Comparison of ENCODE assay signal across 30 cellular contexts in genomic region chr14:43198465-43198864, GRCh38.
DNase-seq lines count a peak whose midpoint lies in the region; ATAC-seq, FAIRE-seq and TF ChIP-seq lines count a peak whose summit lies in the region.
"Had no signal": no experiment of that assay in that cellular context is flagged by ENCODE, and none has a peak within 500 bp of the region (broad histone marks: within the 10 kb centered on the region; RNA-seq: fewer than 3 reads in every experiment).

No MANE protein-coding gene starts in this region.

- TF ChIP-seq EP300 in HepG2 (IDR thresholded peaks at IDR 0.05; ENCODE audit: low read depth in 2 of 2, low read length in 2 of 2) (no peak), HepG2 (CRISPR knock-in tag; IDR thresholded peaks at IDR 0.05; ENCODE audit: borderline replicate concordance) (no peak)

- H3K27me3 ChIP-seq in HepG2 (ENCODE audit: control insufficient read depth in 1 of 2, insufficient read depth in 2 of 2, low read length in 2 of 2) (no peaks in the 10 kb centered on the region), right lobe of liver (no peaks in the 10 kb centered on the region), Karpas-422 (ENCODE audit: low read length) (no peaks in the 10 kb centered on the region)
- H3K27me3 ChIP-seq: BE2C; BLaER1; BLaER1 treated with 17β-estradiol and CSF1 and Interleukin-3, amounts not matched to agents 10 nM and 100 nM had no signal

- no peak for FAIRE-seq in HepG2 (lab: Jason Lieb, UNC)
- FAIRE-seq: A549, D721Med had no signal

- TF ChIP-seq POLR2A in HepG2 (IDR thresholded peaks at IDR 0.05; ENCODE audit: insufficient read depth in 1 of 2, low read depth in 2 of 2, low read length in 2 of 2) (no peak), right lobe of liver (IDR thresholded peaks at IDR 0.05) (no peak)

- H3K79me2 ChIP-seq in HepG2 (ENCODE audit: insufficient read depth, low read length) = no peaks in the 10 kb centered on the region
- H3K79me2 ChIP-seq in Karpas-422 (ENCODE audit: low read length) = no peaks in the 10 kb centered on the region

- POLR2A ChIA-PET in HepG2 (lab: Yijun Ruan, JAX) = no interaction called here

- no peak overlapping the region for H3K4me2 ChIP-seq in HepG2 (ENCODE audit: low read depth, low read length)
- H3K4me2 ChIP-seq in Karpas-422 (ENCODE audit: low read depth, low read length, poor library complexity, severe bottlenecking) = no peak overlapping the region
- H3K4me2 ChIP-seq: A549; BLaER1; BLaER1 treated with 17β-estradiol and CSF1 and Interleukin-3, amounts not matched to agents 10 nM and 100 nM had no signal

- H2AFZ ChIP-seq in HepG2 (ENCODE audit: low read length) (no peak overlapping the region), Karpas-422 (ENCODE audit: low read length) (peak overlapping the region; percentile 56; the same call in 1 of the 2 replicates)

- DNase-seq in HepG2 (ENCODE audit: low spot score) (no peak), right lobe of liver (no peak), Karpas-422 (no peak), NCI-H526 treated with DMSO at 0.1 percent for 48 hours (lab: John Stamatoyannopoulos, UW) (no peak)
- DNase-seq: 8988T; ACHN; AML-193; BE2C; C1 segment of cervical spinal cord; Caco-2; Calu3; CD4-positive, alpha-beta memory T cell; CD4-positive, alpha-beta T cell; CD4-positive, CD25-positive, alpha-beta regulatory T cell; CD8-positive, alpha-beta memory T cell; CD8-positive, alpha-beta T cell; COR-L47; DMS 273 treated with DMSO at 0.1 percent for 48 hours; DMS153; DMS53; DMS79; DMS79 treated with DMSO at 0.1 percent for 48 hours; DND-41; EL had no signal

- intact Hi-C loops in HepG2 (cut with micrococcal nuclease; ENCODE audit: unreplicated experiment) (no loop called here), right lobe of liver (cut with DNase I) (no loop called here)

- H3K36me3 ChIP-seq in HepG2 (replicated peaks in 1 of 2; ENCODE audit: control insufficient read depth in 1 of 2, insufficient read depth in 2 of 2, low read length in 2 of 2) (no peaks in the 10 kb centered on the region), right lobe of liver (no peaks in the 10 kb centered on the region), Karpas-422 (ENCODE audit: insufficient read depth, low read length) (no peaks in the 10 kb centered on the region)
- H3K36me3 ChIP-seq: BE2C; BLaER1; BLaER1 treated with 17β-estradiol and CSF1 and Interleukin-3, amounts not matched to agents 10 nM and 100 nM had no signal

- H3K27ac ChIP-seq in HepG2 (ENCODE audit: extremely low read length, insufficient read depth, low read length) (no peak overlapping the region), right lobe of liver (no peak overlapping the region), Karpas-422 (ENCODE audit: low read length) (no peak overlapping the region)
- H3K27ac ChIP-seq: 22Rv1; A549; BLaER1; BLaER1 treated with 17β-estradiol and CSF1 and Interleukin-3, amounts not matched to agents 10 nM and 100 nM; C4-2B had no signal

- no peak overlapping the region for H3K9ac ChIP-seq in HepG2 (ENCODE audit: insufficient read depth, low read depth, low read length)
- H3K9ac ChIP-seq in Karpas-422 (ENCODE audit: low read length) = no peak overlapping the region
- H3K9ac ChIP-seq: BLaER1; BLaER1 treated with 17β-estradiol and CSF1 and Interleukin-3, amounts not matched to agents 10 nM and 100 nM had no signal

- CTCF ChIA-PET in HepG2 (lab: Yijun Ruan, JAX; ENCODE audit: low intra/inter-chr PET ratio, low total read pairs) = no interaction called here

- H3K9me2 ChIP-seq in Karpas-422 (replicated peaks; ENCODE audit: insufficient read depth, low read length) = no peaks in the 10 kb centered on the region

- no peak overlapping the region for H3K4me3 ChIP-seq in HepG2 (replicated peaks in 1 of 3; ENCODE audit: insufficient read depth in 1 of 3, low read depth in 2 of 3, low read length in 3 of 3)
- H3K4me3 ChIP-seq in right lobe of liver = no peak overlapping the region
- no peak overlapping the region for H3K4me3 ChIP-seq in Karpas-422 (ENCODE audit: low read length)
- H3K4me3 ChIP-seq: A549; BLaER1; BLaER1 treated with 17β-estradiol and CSF1 and Interleukin-3, amounts not matched to agents 10 nM and 100 nM had no signal

- no peak for ATAC-seq in HepG2
- no peak for ATAC-seq in right lobe of liver
- ATAC-seq: A549; CD8-positive, alpha-beta T cell had no signal

- no TSS peak for BruUV-seq in HepG2 (replicated peaks; lab: Mats Ljungman, UMichigan)

- H3K9me3 ChIP-seq in HepG2 (ENCODE audit: low read length) = peaks cover 93% of the 10 kb centered on the region
- H3K9me3 ChIP-seq in right lobe of liver = no peaks in the 10 kb centered on the region
- H3K9me3 ChIP-seq in Karpas-422 (ENCODE audit: low read length) = no peaks in the 10 kb centered on the region
- H3K9me3 ChIP-seq: A549; BE2C; BLaER1; BLaER1 treated with 17β-estradiol and CSF1 and Interleukin-3, amounts not matched to agents 10 nM and 100 nM; Caco-2 had no signal

- TF ChIP-seq CTCF in HepG2 (CRISPR knock-in tag; IDR thresholded peaks at IDR 0.05) = no peak
- TF ChIP-seq CTCF in right lobe of liver (IDR thresholded peaks at IDR 0.05) = no peak

- TF ChIP-seq RAD21 in HepG2 (CRISPR knock-in tag; IDR thresholded peaks at IDR 0.05) = no peak

- H4K20me1 ChIP-seq in HepG2 (ENCODE audit: insufficient read depth, low read length) (no peaks in the 10 kb centered on the region), Karpas-422 (ENCODE audit: insufficient read depth, low read depth, low read length) (no peaks in the 10 kb centered on the region)
- H4K20me1 ChIP-seq: BLaER1; BLaER1 treated with 17β-estradiol and CSF1 and Interleukin-3, amounts not matched to agents 10 nM and 100 nM had no signal

- WGBS in HepG2 (ENCODE audit: low lambda C conversion rate) = under 1% methylated on average over 2 of the region's 2 CpGs
- WGBS in right lobe of liver (ENCODE audit: insufficient coverage, low coverage, low lambda C conversion rate, missing lambda C conversion rate) = 63% methylated on average over 2 of the region's 2 CpGs

- H3K4me1 ChIP-seq in HepG2 (ENCODE audit: insufficient read depth, low read length) = no peaks in the 10 kb centered on the region
- H3K4me1 ChIP-seq in right lobe of liver = no peaks in the 10 kb centered on the region
- peaks cover 4% of the 10 kb centered on the region; the same call in 1 of the 2 replicates for H3K4me1 ChIP-seq in Karpas-422 (ENCODE audit: low read length)
- H3K4me1 ChIP-seq: A549; BE2C; BLaER1; BLaER1 treated with 17β-estradiol and CSF1 and Interleukin-3, amounts not matched to agents 10 nM and 100 nM; Caco-2 had no signal

- in situ Hi-C loops in HepG2 (cut with HindIII; ENCODE audit: extremely low pct_ligation_motif_present, low pct_unique_long_range_greater_than_20kb) = no loop called here

TF ChIP-seq in HepG2, 621 proteins besides CTCF, POLR2A, EP300 and RAD21:
- TF ChIP-seq MAX (IDR thresholded peaks at IDR 0.05) (no peak), SRSF9 (IDR thresholded peaks at IDR 0.05; ENCODE audit: borderline replicate concordance, insufficient read depth, low read depth, low read length, poor library complexity, severe bottlenecking) (peak; percentile 92), ZSCAN5A (CRISPR knock-in tag; IDR thresholded peaks at IDR 0.05; ENCODE audit: borderline replicate concordance) (no peak)
